Comparison of ENCODE assay signal across 18 cellular contexts in genomic region chr21:38273745-38274544, GRCh38. TPM values are rescaled to one million over a fixed set of nuclear protein-coding genes. Genes with fewer than 3 reads are reported as not detected.
A peak's percentile ranks its signal among the peaks of the same experiment; 100 is the strongest.
DNase-seq lines count a peak whose midpoint lies in the region; ATAC-seq, FAIRE-seq and TF ChIP-seq lines count a peak whose summit lies in the region.
"Had no signal": no experiment of that assay in that cellular context is flagged by ENCODE, and none has a peak within 500 bp of the region (broad histone marks: within the 10 kb centered on the region; RNA-seq: fewer than 3 reads in every experiment).

No MANE protein-coding gene starts in this region.

- H3K9ac ChIP-seq in K562 (ENCODE audit: insufficient read depth in 1 of 2, low read depth in 2 of 2, low read length in 2 of 2) (no peak overlapping the region), mesenchymal stem cell (ENCODE audit: low read length) (peak overlapping the region; percentile 55)

- no peaks in the 10 kb centered on the region for H3K9me1 ChIP-seq in K562 (ENCODE audit: control insufficient read depth, insufficient read depth, low read length)

- H2AK5ac ChIP-seq in mesenchymal stem cell (ENCODE audit: low read length, severe bottlenecking), result peak overlapping the region; percentile 63

- no peak overlapping the region for H3K23ac ChIP-seq in mesenchymal stem cell (ENCODE audit: low read length in 2 of 2)

- intact Hi-C loops in K562 (cut with micrococcal nuclease), result no loop called here

- peak; percentile 67 for FAIRE-seq in K562 (lab: Jason Lieb, UNC)

- TF ChIP-seq EP300 in K562 (IDR thresholded peaks at IDR 0.05; ENCODE audit: low read length), result no peak

- no peak overlapping the region for H3K4me3 ChIP-seq in NB4 (ENCODE audit: low read depth, low read length)
- H3K4me3 ChIP-seq in K562, result no peak overlapping the region
- peak overlapping the region in 1 of 2 experiments; percentile 3 for H3K4me3 ChIP-seq in mesenchymal stem cell (ENCODE audit: insufficient read depth in 1 of 2, low read depth in 1 of 2, low read length in 2 of 2)
- H3K4me3 ChIP-seq: gastroesophageal sphincter, SJSA1, smooth muscle cell had no signal

- H3K4me1 ChIP-seq in K562 (replicated peaks in 1 of 2; ENCODE audit: control insufficient read depth in 2 of 2, insufficient read depth in 2 of 2, low read length in 2 of 2) (peaks cover 0 to 3% of the 10 kb centered on the region in 2 experiments; a peak in 1 of 5 replicates), mesenchymal stem cell (ENCODE audit: control insufficient read depth, insufficient read depth, low read depth, low read length) (peaks cover 10% of the 10 kb centered on the region)
- H3K4me1 ChIP-seq: Caco-2, gastroesophageal sphincter had no signal

- no TSS peak for BruUV-seq in K562 (replicated peaks; lab: Mats Ljungman, UMichigan)

- H2BK120ac ChIP-seq in mesenchymal stem cell (ENCODE audit: low read depth, low read length), result no peak overlapping the region

- POLR2A ChIA-PET in K562 (lab: Yijun Ruan, JAX), result interaction anchor here (0.6 to 1.3 kb wide), 2 partner anchors 20 to 51 kb away, joined by 3 read pairs; no protein-coding TSS in a partner anchor

- peak overlapping the region; percentile 94 for H2BK15ac ChIP-seq in mesenchymal stem cell (ENCODE audit: low read depth, poor library complexity, severe bottlenecking)

- peak overlapping the region; percentile 38 for H4K8ac ChIP-seq in mesenchymal stem cell (ENCODE audit: low read length)

- peaks cover 7 to 18% of the 10 kb centered on the region in 2 experiments for H3K27me3 ChIP-seq in K562 (ENCODE audit: control insufficient read depth in 2 of 2, insufficient read depth in 2 of 2, low read length in 2 of 2)
- H3K27me3 ChIP-seq in mesenchymal stem cell (ENCODE audit: control insufficient read depth in 1 of 2, insufficient read depth in 1 of 2, low read length in 2 of 2), result no peaks in the 10 kb centered on the region
- H3K27me3 ChIP-seq: SJSA1 had no signal

- H3K14ac ChIP-seq in mesenchymal stem cell (ENCODE audit: low read length in 2 of 2), result no peak overlapping the region

- H3K9me3 ChIP-seq in K562 (replicated peaks; ENCODE audit: control insufficient read depth, insufficient read depth, low read depth, low read length) (no peaks in the 10 kb centered on the region), mesenchymal stem cell (ENCODE audit: control insufficient read depth, low read length) (no peaks in the 10 kb centered on the region)
- H3K9me3 ChIP-seq: Caco-2, gastroesophageal sphincter, SJSA1 had no signal

- no peak overlapping the region for H3K4me2 ChIP-seq in K562 (ENCODE audit: insufficient read depth, low read length)
- no peak overlapping the region for H3K4me2 ChIP-seq in mesenchymal stem cell (ENCODE audit: low read length, poor library complexity, severe bottlenecking)
- H3K4me2 ChIP-seq: smooth muscle cell had no signal

- H2AFZ ChIP-seq in K562 (ENCODE audit: low read depth, low read length) (no peak overlapping the region), mesenchymal stem cell (ENCODE audit: low read depth, low read length) (no peak overlapping the region)

- H3K79me2 ChIP-seq in K562 (ENCODE audit: control insufficient read depth, insufficient read depth, low read length), result no peaks in the 10 kb centered on the region

- H3K79me1 ChIP-seq in mesenchymal stem cell (replicated peaks; ENCODE audit: low read length, poor library complexity, severe bottlenecking), result no peaks in the 10 kb centered on the region

- no peak overlapping the region for H2BK5ac ChIP-seq in mesenchymal stem cell (ENCODE audit: low read depth, low read length, poor library complexity, severe bottlenecking)

- in situ Hi-C loops in K562 (cut with MboI), result no loop called here

- WGBS in K562 (ENCODE audit: insufficient coverage, low coverage, missing lambda C conversion rate), result 0% methylated on average over 8 of the region's 8 CpGs
- WGBS in mesenchymal stem cell, result 37% methylated on average over 7 of the region's 8 CpGs

- TF ChIP-seq POLR2A in NB4 (IDR thresholded peaks at IDR 0.05; ENCODE audit: extremely low read depth, insufficient read length), result no peak
- TF ChIP-seq POLR2A in K562 (conservative IDR thresholded peaks at IDR 0.05), result no peak

- ATAC-seq in K562 (no peak), GM21367 (IDR thresholded peaks at IDR 0.05; ENCODE audit: unreplicated experiment) (no peak), GM19351 (IDR thresholded peaks at IDR 0.05; ENCODE audit: unreplicated experiment) (no peak), HG03442 (IDR thresholded peaks at IDR 0.05; ENCODE audit: unreplicated experiment) (no peak), GM19328 (IDR thresholded peaks at IDR 0.05; ENCODE audit: unreplicated experiment) (no peak)
- ATAC-seq: gastroesophageal sphincter had no signal

- TF ChIP-seq CTCF in NB4 (IDR thresholded peaks at IDR 0.05; ENCODE audit: low read depth, low read length), result no peak
- no peak for TF ChIP-seq CTCF in K562 (IDR thresholded peaks at IDR 0.05 in 2 of 3, conservative IDR thresholded peaks at IDR 0.05 in 1 of 3; ENCODE audit: insufficient read depth in 2 of 3, low read depth in 1 of 3, low read length in 3 of 3)

- no peak overlapping the region for H3K27ac ChIP-seq in K562 (ENCODE audit: extremely low read depth, low read depth, low read length)
- H3K27ac ChIP-seq in mesenchymal stem cell (ENCODE audit: low read length, poor library complexity, severe bottlenecking), result no peak overlapping the region
- H3K27ac ChIP-seq: gastroesophageal sphincter, SJSA1 had no signal

- H4K91ac ChIP-seq in mesenchymal stem cell (ENCODE audit: low read length), result no peak overlapping the region

- H3K36me3 ChIP-seq in K562 (ENCODE audit: control insufficient read depth, insufficient read depth, low read length) (no peaks in the 10 kb centered on the region), mesenchymal stem cell (ENCODE audit: control insufficient read depth in 1 of 2, insufficient read depth in 2 of 2, low read depth in 1 of 2, low read length in 2 of 2) (peaks cover 0 to 8% of the 10 kb centered on the region in 2 experiments)
- H3K36me3 ChIP-seq: gastroesophageal sphincter, SJSA1 had no signal

- DNase-seq in ELR (ENCODE audit: low read depth) (peak; percentile 57), NB4 (ENCODE audit: low read depth) (peak; percentile 20), K562 (ENCODE audit: extremely low read depth in 1 of 4, low spot score in 3 of 4) (no peak), mesenchymal stem cell (peak; percentile 76)
- DNase-seq: activated naive CD8-positive, alpha-beta T cell treated with anti-CD3 and anti-CD28 coated beads, Interleukin-2, amount 10 ng/mL, durations not matched to agents 7 days and 5 days; Caco-2; EL; HCEC 1CT; NCI-H187 had no signal

- H2BK12ac ChIP-seq in mesenchymal stem cell (ENCODE audit: low read length in 2 of 2), result no peak overlapping the region

- CTCF ChIA-PET in K562 (lab: Yijun Ruan, JAX; ENCODE audit: low intra/inter-chr PET ratio), result no interaction called here

- no peak overlapping the region for H3K18ac ChIP-seq in mesenchymal stem cell (ENCODE audit: low read depth in 1 of 2, low read length in 2 of 2)

- H4K20me1 ChIP-seq in K562 (replicated peaks; ENCODE audit: control insufficient read depth, insufficient read depth, low read length), result no peaks in the 10 kb centered on the region

- no peak for TF ChIP-seq RAD21 in K562 (CRISPR knock-in tag; conservative IDR thresholded peaks at IDR 0.05 in 1 of 2, IDR thresholded peaks at IDR 0.05 in 1 of 2)

- no peak overlapping the region for H3K4ac ChIP-seq in mesenchymal stem cell (ENCODE audit: low read depth in 1 of 2, low read length in 2 of 2)

TF ChIP-seq in K562, 482 proteins besides CTCF, POLR2A, EP300 and RAD21 (continues in another document):
- TF ChIP-seq GMEB1 (CRISPR knock-in tag; IDR thresholded peaks at IDR 0.05), result no peak
- no peak for TF ChIP-seq ZNF764 (CRISPR knock-in tag; IDR thresholded peaks at IDR 0.05; ENCODE audit: low read depth)
- TF ChIP-seq SOX6 (IDR thresholded peaks at IDR 0.05), result no peak
- TF ChIP-seq SRSF7 (optimal IDR thresholded peaks at IDR 0.05; ENCODE audit: low read depth, low read length), result no peak
- no peak for TF ChIP-seq KLF10 (CRISPR knock-in tag; IDR thresholded peaks at IDR 0.05)
- TF ChIP-seq ZZZ3 (IDR thresholded peaks at IDR 0.05), result no peak
- no peak for TF ChIP-seq GTF2E2 (tag; IDR thresholded peaks at IDR 0.05)
- no peak for TF ChIP-seq ZNF561 (CRISPR knock-in tag; conservative IDR thresholded peaks at IDR 0.05)
- TF ChIP-seq CCNT2 (IDR thresholded peaks at IDR 0.05; ENCODE audit: borderline replicate concordance, extremely low read depth, insufficient read length, low read depth, low read length), result no peak

RNA-seq across cellular contexts. Expression of gene KCNJ15, which starts 17.2 kb away (rescaled TPM):
- 10.7 and 19.3 TPM in 2 replicates for total RNA-seq in K562 (2011; cell fraction: chromatin; rRNA removed; ENCODE audit: low replicate concordance)
- 5.0 and 7.9 TPM in 2 replicates for total RNA-seq in K562 (2011; cell fraction: nucleolus; rRNA removed)
- 5.3 and 7.6 TPM in 2 replicates for total RNA-seq in K562 (2011; cell fraction: nucleoplasm; rRNA removed)
- total RNA-seq in K562 (2014; rRNA removed) (0.41 TPM in 1 of 2 replicates, not detected in the other), K562 (2014; rRNA removed; fragmentation: Illumina TruSeq; extraction: Trizol) (0.91 and 0.96 TPM in 2 replicates), K562 (2015; rRNA removed; fragmentation: Illumina TruSeq; extraction: Trizol) (0.68 and 1.1 TPM in 2 replicates), K562 (2021) (0.69 and 2.5 TPM in 2 replicates)
- polyA plus RNA-seq in K562 (2011; rRNA removed) (3.0 and 5.2 TPM in 2 replicates), K562 (2014; fragmentation: Illumina TruSeq; extraction: Trizol) (0.15 and 0.42 TPM in 2 replicates), K562 (2014; fragmentation: Nextera tagmentation; extraction: Ambion mirVana) (under 1 TPM; 0.70 to 0.73 TPM), K562 (2014; rRNA removed) (0.20 and 0.32 TPM in 2 replicates)
- 0.94 and 2.5 TPM in 2 replicates for polyA plus RNA-seq in K562 (2011; cell fraction: cytosol; rRNA removed)
- polyA plus RNA-seq in K562 (2011; cell fraction: nucleus; rRNA removed), result 5.0 and 6.3 TPM in 2 replicates
- 0.89 and 3.2 TPM in 2 replicates for polyA plus RNA-seq in K562 (2012)
- polyA minus RNA-seq in K562 (2011; rRNA and poly(A)+ RNA removed), result 4.0 and 7.7 TPM in 2 replicates
- polyA minus RNA-seq in K562 (2011; cell fraction: cytosol; rRNA and poly(A)+ RNA removed), result 1.1 TPM in 1 of 2 replicates, not detected in the other
- 6.7 and 7.4 TPM in 2 replicates for polyA minus RNA-seq in K562 (2011; cell fraction: nucleus; rRNA and poly(A)+ RNA removed)
- polyA plus RNA-seq in mesenchymal stem cell (2013, experiment 1 of 2), result 0.99 TPM
- polyA plus RNA-seq in mesenchymal stem cell (2013, experiment 2 of 2), result 1.00 TPM
- total RNA-seq: activated naive CD8-positive, alpha-beta T cell treated with anti-CD3 and anti-CD28 coated beads, Interleukin-2, amount 10 ng/mL, durations not matched to agents 7 days and 5 days; Caco-2; HT-29; NCI-H460 had no signal

Comparison
In these comparisons a context has a peak if more than half of its experiments do, and no peak if none do; other contexts are left out.
1. DNase-seq: peak in ELR (single experiment), NB4 (single experiment) and mesenchymal stem cell (single experiment); none in K562 (0 of 4).